ENCODE assay signal across 18 cellular contexts in the genomic region with DNA sequence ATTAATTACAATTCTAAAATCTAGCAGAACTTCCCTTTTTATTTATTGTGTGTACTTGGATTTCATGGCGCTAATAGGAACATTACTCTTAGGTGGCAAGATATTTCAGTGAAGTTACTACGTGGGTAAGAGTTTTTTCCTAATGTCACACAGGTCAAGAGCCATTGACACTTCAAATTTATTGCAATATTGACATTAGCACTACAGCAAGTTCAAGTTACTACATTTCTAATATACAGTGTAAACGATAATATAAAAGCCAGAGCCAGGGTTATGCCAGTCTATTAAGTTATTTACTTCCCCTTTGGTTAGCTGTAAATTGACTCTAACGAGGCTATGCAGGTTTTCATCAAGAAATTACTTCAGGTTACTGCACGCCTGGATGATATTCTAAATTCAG. TPM values are rescaled to one million over a fixed set of nuclear protein-coding genes. Genes with fewer than 3 reads are reported as not detected.
DNase-seq lines count a peak whose midpoint lies in the region; ATAC-seq, FAIRE-seq and TF ChIP-seq lines count a peak whose summit lies in the region.
"Had no signal": no experiment of that assay in that cellular context is flagged by ENCODE, and none has a peak within 500 bp of the region (broad histone marks: within the 10 kb centered on the region; RNA-seq: fewer than 3 reads in every experiment).

No MANE protein-coding gene starts in this region.

- ATAC-seq in left lung (peak; percentile 77), pancreas (no peak)
- ATAC-seq: CD8-positive, alpha-beta T cell; GM12878 had no signal

- H3K36me3 ChIP-seq in left lung (no peaks in the 10 kb centered on the region), HAP-1 (replicated peaks) (no peaks in the 10 kb centered on the region), pancreas (no peaks in the 10 kb centered on the region)

- H3K27ac ChIP-seq in left lung, result no peak overlapping the region
- H3K27ac ChIP-seq in pancreas, result no peak overlapping the region
- H3K27ac ChIP-seq: 22Rv1, GM23248 had no signal

- H3K4me1 ChIP-seq in left lung, result no peaks in the 10 kb centered on the region
- H3K4me1 ChIP-seq in HAP-1, result no peaks in the 10 kb centered on the region
- H3K4me1 ChIP-seq in pancreas, result no peaks in the 10 kb centered on the region

- H3K4me3 ChIP-seq in left lung (no peak overlapping the region), HAP-1 (no peak overlapping the region), pancreas (no peak overlapping the region)
- H3K4me3 ChIP-seq: GM12878, GM23248 had no signal

- WGBS in pancreas, 2 donors, result 39 to 53% methylated on average over 5 of the region's 5 CpGs

- DNase-seq in DMS53 (lab: John Stamatoyannopoulos, UW) (peak; percentile 8), DMS53 treated with DMSO at 0.1 percent for 48 hours (lab: John Stamatoyannopoulos, UW; ENCODE audit: unreplicated experiment) (no peak), NCI-H748 (lab: John Stamatoyannopoulos, UW; ENCODE audit: unreplicated experiment) (peak; percentile 29), NCI-H748 treated with DMSO at 0.1 percent for 48 hours (lab: John Stamatoyannopoulos, UW) (no peak), left lung (no peak), HAP-1 (ENCODE audit: low spot score in 2 of 2) (no peak), pancreas (no peak)
- DNase-seq: CD8-positive, alpha-beta T cell; COR-L47; DMS153; GM23248 had no signal

- in situ Hi-C loops in HAP-1 (cut with MboI; ENCODE audit: low sequenced_read_pairs), result no loop called here

- H3K9me3 ChIP-seq in left lung (no peaks in the 10 kb centered on the region), HAP-1 (no peaks in the 10 kb centered on the region), pancreas (no peaks in the 10 kb centered on the region)

- FAIRE-seq in pancreas (lab: Jason Lieb, UNC), result no peak
- FAIRE-seq: D721Med, GM12878, GM18507, H54 had no signal

- H3K27me3 ChIP-seq in left lung (no peaks in the 10 kb centered on the region), HAP-1 (ENCODE audit: low read depth) (no peaks in the 10 kb centered on the region), pancreas (no peaks in the 10 kb centered on the region)

- TF ChIP-seq CTCF in left lung (IDR thresholded peaks at IDR 0.05) (no peak), pancreas (IDR thresholded peaks at IDR 0.05) (no peak)

- intact Hi-C loops in left lung (cut with DNase I) (no loop called here), pancreas (cut with DNase I) (no loop called here)

RNA-seq across cellular contexts. Expression of a gene that starts 29.7 kb away (rescaled TPM):
- total RNA-seq in left lung (under 1 TPM; 0.32 to 0.37 TPM), pancreas (under 1 TPM in 4 of 6 donors, not detected in 2; 0.06 to 0.25 (median 0.12) TPM)
- polyA plus RNA-seq in pancreas, result under 1 TPM in 1 of 2 donors, not detected in 1; 0.16 TPM
- total RNA-seq: CD8-positive, alpha-beta T cell; GM23248 had no signal
- polyA plus RNA-seq: BJ, CD14-positive monocyte, GM23248 had no signal

Comparison
In these comparisons a context has a peak if more than half of its experiments do, and no peak if none do; other contexts are left out.
1. DNase-seq: peak in DMS53 (single experiment) and NCI-H748 (single experiment); none in DMS53 treated with DMSO at 0.1 percent for 48 hours (single experiment), NCI-H748 treated with DMSO at 0.1 percent for 48 hours (single experiment), left lung (0 of 2), HAP-1 (0 of 2) and pancreas (0 of 6).